In genomic region chr4:80173387-80173786, GRCh38 we compare ENCODE assay signal across 8 cellular contexts. TPM values are rescaled to one million over a fixed set of nuclear protein-coding genes. Genes with fewer than 3 reads are reported as not detected.
DNase-seq lines count a peak whose midpoint lies in the region; ATAC-seq and TF ChIP-seq lines count a peak whose summit lies in the region.

No MANE protein-coding gene starts in this region.

- H3K36me3 ChIP-seq in CD4-positive, CD25-positive, alpha-beta regulatory T cell (ENCODE audit: control insufficient read depth, insufficient read depth, low read length), result no peaks in the 10 kb centered on the region
- no peaks in the 10 kb centered on the region for H3K36me3 ChIP-seq in hepatocyte (replicated peaks; ENCODE audit: insufficient read depth, low read depth)

- no peaks in the 10 kb centered on the region for H3K79me2 ChIP-seq in hepatocyte

- H2AFZ ChIP-seq in hepatocyte, result no peak overlapping the region

- H3K27me3 Mint-ChIP-seq in CD4-positive, CD25-positive, alpha-beta regulatory T cell, result no peaks in the 10 kb centered on the region
- no peaks in the 10 kb centered on the region for H3K27me3 Mint-ChIP-seq in activated T-helper 17 cell treated with anti-CD3 and anti-CD28 coated beads, Interleukin-2, amount 50 U/mL, for 72 hours
- peaks cover 0 to 6% of the 10 kb centered on the region in 2 donors for H3K27me3 Mint-ChIP-seq in natural killer cell (ENCODE audit: low read depth in 2 of 2)

- TF ChIP-seq CTCF in natural killer cell (IDR thresholded peaks at IDR 0.05) (no peak), hepatocyte (IDR thresholded peaks at IDR 0.05; ENCODE audit: poor library complexity) (no peak)

- peaks cover 25 to 78% (median 56%) of the 10 kb centered on the region in 4 donors for H3K4me1 Mint-ChIP-seq in CD4-positive, CD25-positive, alpha-beta regulatory T cell
- peaks cover 39% of the 10 kb centered on the region for H3K4me1 Mint-ChIP-seq in activated T-helper 17 cell treated with anti-CD3 and anti-CD28 coated beads, Interleukin-2, amount 50 U/mL, for 72 hours
- H3K4me1 Mint-ChIP-seq in natural killer cell, result peaks cover 27 to 37% of the 10 kb centered on the region in 2 donors

- H3K27ac Mint-ChIP-seq in CD4-positive, CD25-positive, alpha-beta regulatory T cell, result peak overlapping the region; percentile 90 to 98 (median 97)
- peak overlapping the region; percentile 96 for H3K27ac Mint-ChIP-seq in activated T-helper 17 cell treated with anti-CD3 and anti-CD28 coated beads, Interleukin-2, amount 50 U/mL, for 72 hours
- peak overlapping the region; percentile 53 to 79 for H3K27ac Mint-ChIP-seq in natural killer cell

- peak overlapping the region; percentile 78 for H3K4me3 ChIP-seq in CD4-positive, CD25-positive, alpha-beta regulatory T cell (ENCODE audit: low read depth, low read length)
- no peak overlapping the region for H3K4me3 ChIP-seq in hepatocyte

- H3K4me2 ChIP-seq in hepatocyte, result no peak overlapping the region

- H3K27ac ChIP-seq in CD4-positive, CD25-positive, alpha-beta regulatory T cell (ENCODE audit: insufficient read depth, low read length, poor library complexity, severe bottlenecking), result peak overlapping the region; percentile 84
- H3K27ac ChIP-seq in hepatocyte, result no peak overlapping the region

- DNase-seq in CD4-positive, CD25-positive, alpha-beta regulatory T cell, result peak; percentile 39 to 91 (median 62)
- DNase-seq in HPDE6-E6E7 (ENCODE audit: extremely low spot score), result peak; percentile 69
- DNase-seq in natural killer cell, result no peak
- no peak for DNase-seq in hepatocyte (ENCODE audit: low spot score)
- no peak for DNase-seq in OCI-M1 (lab: John Stamatoyannopoulos, UW)
- DNase-seq in GM19240 (ENCODE audit: insufficient read length, low spot score), result no peak

- H3K9me2 ChIP-seq in hepatocyte (replicated peaks; ENCODE audit: insufficient read depth), result no peaks in the 10 kb centered on the region

- peak; percentile 96 to 98 for ATAC-seq in CD4-positive, CD25-positive, alpha-beta regulatory T cell (ENCODE audit: low read depth in 2 of 2)
- ATAC-seq in GM21390 (IDR thresholded peaks at IDR 0.05; ENCODE audit: unreplicated experiment) (peak; percentile 84), natural killer cell (peak; percentile 91 to 98 (median 94))
- peak; percentile 89 for ATAC-seq in activated T-helper 17 cell treated with anti-CD3 and anti-CD28 coated beads, Interleukin-2, amount 50 U/mL, for 72 hours (replicated peaks)

- no peaks in the 10 kb centered on the region for H4K20me1 ChIP-seq in hepatocyte (ENCODE audit: insufficient read depth, poor library complexity, severe bottlenecking)

- H3K4me1 ChIP-seq in CD4-positive, CD25-positive, alpha-beta regulatory T cell (ENCODE audit: control insufficient read depth, insufficient read depth, low read length, poor library complexity, severe bottlenecking), result peaks cover 43% of the 10 kb centered on the region
- no peaks in the 10 kb centered on the region for H3K4me1 ChIP-seq in hepatocyte (ENCODE audit: insufficient read depth)

- H3K9me3 ChIP-seq in CD4-positive, CD25-positive, alpha-beta regulatory T cell (ENCODE audit: control insufficient read depth in 2 of 2, low read length in 2 of 2), result peaks cover 0 to 1% of the 10 kb centered on the region in 2 experiments
- H3K9me3 ChIP-seq in hepatocyte (ENCODE audit: low read depth), result no peaks in the 10 kb centered on the region

- H3K9me3 Mint-ChIP-seq in CD4-positive, CD25-positive, alpha-beta regulatory T cell, result peaks cover 0 to 3% (median 0%) of the 10 kb centered on the region in 7 donors
- H3K9me3 Mint-ChIP-seq in activated T-helper 17 cell treated with anti-CD3 and anti-CD28 coated beads, Interleukin-2, amount 50 U/mL, for 72 hours, result peaks cover 3% of the 10 kb centered on the region
- no peaks in the 10 kb centered on the region for H3K9me3 Mint-ChIP-seq in natural killer cell

- H3K4me3 Mint-ChIP-seq in CD4-positive, CD25-positive, alpha-beta regulatory T cell, result peak overlapping the region; percentile 77 to 87 (median 81)
- H3K4me3 Mint-ChIP-seq in activated T-helper 17 cell treated with anti-CD3 and anti-CD28 coated beads, Interleukin-2, amount 50 U/mL, for 72 hours, result peak overlapping the region; percentile 78
- no peak overlapping the region for H3K4me3 Mint-ChIP-seq in natural killer cell

- intact Hi-C loops in natural killer cell (cut with micrococcal nuclease), result no loop called here

- no peaks in the 10 kb centered on the region for H3K27me3 ChIP-seq in CD4-positive, CD25-positive, alpha-beta regulatory T cell (ENCODE audit: control insufficient read depth, insufficient read depth, low read length)
- peaks cover 2% of the 10 kb centered on the region for H3K27me3 ChIP-seq in hepatocyte

- H3K36me3 Mint-ChIP-seq in CD4-positive, CD25-positive, alpha-beta regulatory T cell, result no peaks in the 10 kb centered on the region
- H3K36me3 Mint-ChIP-seq in activated T-helper 17 cell treated with anti-CD3 and anti-CD28 coated beads, Interleukin-2, amount 50 U/mL, for 72 hours (ENCODE audit: low read depth), result no peaks in the 10 kb centered on the region
- H3K36me3 Mint-ChIP-seq in natural killer cell, result no peaks in the 10 kb centered on the region

RNA-seq across cellular contexts. Expression of gene PRDM8, which starts 23.9 kb away (rescaled TPM):
- 31.7 TPM for total RNA-seq in CD4-positive, CD25-positive, alpha-beta regulatory T cell
- 1 to 10 TPM; 2.0 to 4.7 (median 3.6) TPM for polyA plus RNA-seq in CD4-positive, CD25-positive, alpha-beta regulatory T cell
- total RNA-seq in activated T-helper 17 cell treated with anti-CD3 and anti-CD28 coated beads, Interleukin-2, amount 50 U/mL, for 72 hours, result 1 to 10 TPM; 7.8 to 8.1 TPM
- total RNA-seq in natural killer cell, result 1 to 10 TPM; 5.8 to 6.2 (median 6.0) TPM
- 0.40 and 1.8 TPM in 2 replicates for total RNA-seq in hepatocyte
- 0.65 and 0.66 TPM in 2 replicates for polyA plus RNA-seq in hepatocyte

Comparison
In these comparisons a context has a peak if more than half of its experiments do, and no peak if none do; other contexts are left out.
1. DNase-seq: peak in CD4-positive, CD25-positive, alpha-beta regulatory T cell (3 of 3) and HPDE6-E6E7 (single experiment); none in natural killer cell (single experiment), hepatocyte (single experiment), OCI-M1 (single experiment) and GM19240 (single experiment).
2. Peak in every context shown above with its lines, with median percentiles within 50 percentile points of each other: ATAC-seq and H3K27ac Mint-ChIP-seq.